Comparison of ENCODE assay signal across 8 cellular contexts in genomic region chr4:10019521-10020051, GRCh38. TPM values are rescaled to one million over a fixed set of nuclear protein-coding genes. Genes with fewer than 3 reads are reported as not detected.
DNase-seq lines count a peak whose midpoint lies in the region; ATAC-seq and TF ChIP-seq lines count a peak whose summit lies in the region.

No MANE protein-coding gene starts in this region.

- no peaks in the 10 kb centered on the region for H3K27me3 Mint-ChIP-seq in CD8-positive, alpha-beta T cell (ENCODE audit: low read depth)

- H3K4me1 Mint-ChIP-seq in CD8-positive, alpha-beta T cell (ENCODE audit: low read depth) = peaks cover 12% of the 10 kb centered on the region

- H3K27ac Mint-ChIP-seq in CD8-positive, alpha-beta T cell = peak overlapping the region; percentile 95

- no peak for TF ChIP-seq CTCF in CD8-positive, alpha-beta T cell (IDR thresholded peaks at IDR 0.05)
- TF ChIP-seq CTCF in PC-9 (conservative IDR thresholded peaks at IDR 0.05) (no peak), neutrophil (IDR thresholded peaks at IDR 0.05) (no peak)

- CTCF ChIA-PET in CD8-positive, alpha-beta T cell (lab: Charles Lee) = interaction anchor here (0.7 to 1.3 kb wide), 4 partner anchors 83 to 384 kb away, joined by 3 to 7 read pairs (median 3); no protein-coding TSS in a partner anchor
- CTCF ChIA-PET in PC-9 (lab: Charles Lee) = interaction anchor here (0.6 to 0.8 kb wide), 2 partner anchors 9 to 11 kb away, joined by 3 to 6 read pairs; no protein-coding TSS in a partner anchor

- no peaks in the 10 kb centered on the region for H3K9me3 Mint-ChIP-seq in CD8-positive, alpha-beta T cell

- DNase-seq in CD8-positive, alpha-beta T cell = no peak
- no peak for DNase-seq in PC-9
- no peak for DNase-seq in HUDEP-2 (lab: John Stamatoyannopoulos, UW; ENCODE audit: unreplicated experiment in 76 of 76)
- no peak for DNase-seq in cortex of kidney (lab: John Stamatoyannopoulos, UW)
- DNase-seq in inferior parietal cortex (ENCODE audit: extremely low spot score) = no peak
- DNase-seq in KG1 (lab: John Stamatoyannopoulos, UW) = no peak

- no peak overlapping the region for H2AFZ ChIP-seq in PC-9

- no peaks in the 10 kb centered on the region for H4K20me1 ChIP-seq in PC-9 (ENCODE audit: insufficient read depth)

- peaks cover 2% of the 10 kb centered on the region for H3K36me3 Mint-ChIP-seq in CD8-positive, alpha-beta T cell

- no peaks in the 10 kb centered on the region for H3K9me3 ChIP-seq in CD8-positive, alpha-beta T cell (ENCODE audit: low read length)
- no peaks in the 10 kb centered on the region for H3K9me3 ChIP-seq in PC-9 (ENCODE audit: insufficient read depth, low read depth)
- no peaks in the 10 kb centered on the region for H3K9me3 ChIP-seq in neutrophil

- H3K4me3 ChIP-seq in CD8-positive, alpha-beta T cell (ENCODE audit: low read depth, low read length) = peak overlapping the region; percentile 60
- H3K4me3 ChIP-seq in PC-9 = no peak overlapping the region
- H3K4me3 ChIP-seq in neutrophil (ENCODE audit: low read depth in 1 of 2, low read length in 1 of 2) = peak overlapping the region; percentile 70 to 74

- no peak overlapping the region for H3K4me2 ChIP-seq in PC-9

- intact Hi-C loops in CD8-positive, alpha-beta T cell (cut with DNase I, micrococcal nuclease) = loop anchor here (1.0 to 10.0 kb wide), 10 partner anchors 78 to 519 kb away; partner anchors contain the start of genes WDR1 (in 1 of the 2) and ZNF518B (in 1 of the 2)
- intact Hi-C loops in PC-9 (cut with micrococcal nuclease; ENCODE audit: unreplicated experiment) = loop anchor here (1.0 to 10.0 kb wide), 6 partner anchors 44 to 515 kb away; partner anchors contain the start of gene WDR1

- H3K4me3 Mint-ChIP-seq in CD8-positive, alpha-beta T cell = peak overlapping the region; percentile 87

- no peaks in the 10 kb centered on the region for H3K79me2 ChIP-seq in PC-9 (ENCODE audit: low read depth)

- H3F3A ChIP-seq in PC-9 (ENCODE audit: insufficient read depth, low read depth) = no peaks in the 10 kb centered on the region

- no peaks in the 10 kb centered on the region for H3K36me3 ChIP-seq in CD8-positive, alpha-beta T cell (ENCODE audit: insufficient read depth, low read length)
- H3K36me3 ChIP-seq in PC-9 (ENCODE audit: low read depth) (no peaks in the 10 kb centered on the region), neutrophil (no peaks in the 10 kb centered on the region)

- no peaks in the 10 kb centered on the region for H3K27me3 ChIP-seq in CD8-positive, alpha-beta T cell (ENCODE audit: insufficient read depth, low read length)
- H3K27me3 ChIP-seq in PC-9 (ENCODE audit: insufficient read depth, low read depth) (no peaks in the 10 kb centered on the region), neutrophil (no peaks in the 10 kb centered on the region)

- H3K4me1 ChIP-seq in CD8-positive, alpha-beta T cell (ENCODE audit: insufficient read depth, low read length) = peaks cover 11% of the 10 kb centered on the region
- H3K4me1 ChIP-seq in PC-9 (replicated peaks; ENCODE audit: insufficient read depth) (no peaks in the 10 kb centered on the region), neutrophil (ENCODE audit: control insufficient read depth in 1 of 2, insufficient read depth in 1 of 2, low read depth in 1 of 2, low read length in 1 of 2) (peaks cover 42 to 44% of the 10 kb centered on the region in 2 experiments)

- H3K27ac ChIP-seq in CD8-positive, alpha-beta T cell (ENCODE audit: low read depth, low read length) = peak overlapping the region; percentile 66
- no peak overlapping the region for H3K27ac ChIP-seq in PC-9
- H3K27ac ChIP-seq in neutrophil = peak overlapping the region; percentile 90

- TSS peak; percentile 85 for BruUV-seq in PC-9 (replicated peaks; lab: Mats Ljungman, UMichigan)

- no peak for ATAC-seq in CD8-positive, alpha-beta T cell
- peak; percentile 2 for ATAC-seq in esophagus mucosa

- POLR2A ChIA-PET in CD8-positive, alpha-beta T cell (lab: Charles Lee) = interaction anchor here (0.7 to 2.2 kb wide), 4 partner anchors 13 to 565 kb away, joined by 3 to 6 read pairs (median 3); no protein-coding TSS in a partner anchor
- POLR2A ChIA-PET in PC-9 (lab: Charles Lee; ENCODE audit: unreplicated experiment) = no interaction called here

- H3K9me2 ChIP-seq in PC-9 (ENCODE audit: insufficient read depth) = no peaks in the 10 kb centered on the region

RNA-seq across cellular contexts. Expression of gene SLC2A9, which starts 1.7 kb away (rescaled TPM):
- total RNA-seq in CD8-positive, alpha-beta T cell = 1 to 10 TPM; 1.1 to 1.8 TPM
- 0.28 and 1.1 TPM in 2 replicates for total RNA-seq in PC-9 (2021)
- 21.5 TPM for total RNA-seq in esophagus mucosa
